In genomic region chr19:35266149-35266903, GRCh38 we compare ENCODE assay signal across 1 cellular context.
TF ChIP-seq lines count a peak whose summit lies in the region.

No MANE protein-coding gene starts in this region.

TF ChIP-seq in GM23338, 12 proteins besides CTCF, POLR2A, EP300 and RAD21 (continued from another document):
- TF ChIP-seq CREB1 (CRISPR knock-in tag; IDR thresholded peaks at IDR 0.05; ENCODE audit: low read depth) = no peak
- TF ChIP-seq ETS1 (IDR thresholded peaks at IDR 0.05) = no peak
- TF ChIP-seq ZNF114 (CRISPR knock-in tag; IDR thresholded peaks at IDR 0.05) = no peak
- no peak for TF ChIP-seq JUNB (IDR thresholded peaks at IDR 0.05; ENCODE audit: unreplicated experiment)
- TF ChIP-seq STAT1 (IDR thresholded peaks at IDR 0.05; ENCODE audit: unreplicated experiment) = no peak
- TF ChIP-seq POLR2AphosphoS5 (IDR thresholded peaks at IDR 0.05; ENCODE audit: low read depth) = no peak
- no peak for TF ChIP-seq NANOG (IDR thresholded peaks at IDR 0.05; ENCODE audit: borderline replicate concordance)
- TF ChIP-seq ZNF462 (CRISPR knock-in tag; IDR thresholded peaks at IDR 0.05) = no peak
- TF ChIP-seq REST (IDR thresholded peaks at IDR 0.05; ENCODE audit: unreplicated experiment) = no peak
TF ChIP-seq in GM23338: peak in this region for 0.
